18 cellular contexts compared by ENCODE assay signal in genomic region chr6:148846778-148847761, GRCh38.
DNase-seq lines count a peak whose midpoint lies in the region; ATAC-seq and TF ChIP-seq lines count a peak whose summit lies in the region.
"Had no signal": no experiment of that assay in that cellular context is flagged by ENCODE, and none has a peak within 500 bp of the region (broad histone marks: within the 10 kb centered on the region; RNA-seq: fewer than 3 reads in every experiment).

No MANE protein-coding gene starts in this region.

- H3K27me3 ChIP-seq in foreskin keratinocyte, result no peaks in the 10 kb centered on the region
- H3K27me3 ChIP-seq in spleen (replicated peaks in 1 of 7), result no peaks in the 10 kb centered on the region
- H3K27me3 ChIP-seq in CD4-positive, alpha-beta T cell (ENCODE audit: control insufficient read depth, insufficient read depth, low read length), result no peaks in the 10 kb centered on the region
- H3K27me3 ChIP-seq: hepatocyte had no signal

- no peaks in the 10 kb centered on the region for H3K36me3 Mint-ChIP-seq in activated CD4-positive, alpha-beta memory T cell treated with anti-CD3 and anti-CD28 coated beads for 36 hours
- H3K36me3 Mint-ChIP-seq in activated CD4-positive, alpha-beta memory T cell treated with anti-CD3 and anti-CD28 coated beads, Interleukin-2, amount 10 ng/mL, durations not matched to agents 7 days and 5 days (ENCODE audit: low read depth), result no peaks in the 10 kb centered on the region
- H3K36me3 Mint-ChIP-seq in activated B cell treated with CpG ODN at 0.5 μM for 24 hours (ENCODE audit: low read depth), result peaks cover 2% of the 10 kb centered on the region
- H3K36me3 Mint-ChIP-seq in CD4-positive, alpha-beta T cell (ENCODE audit: low read depth), result no peaks in the 10 kb centered on the region
- no peaks in the 10 kb centered on the region for H3K36me3 Mint-ChIP-seq in activated T-helper 1 cell treated with anti-CD3 and anti-CD28 coated beads, Interleukin-12 subunit alpha, Interleukin-12 subunit beta, Interleukin-2, Interleukin-4 antibody, amounts not matched to agents 30 ng/mL and 10 ng/mL and 1 ng/mL, durations not matched to agents 14 hours and 24 hours and 36 hours (ENCODE audit: low read depth)

- H3K27ac ChIP-seq in foreskin keratinocyte (no peak overlapping the region), spleen (peak overlapping the region in 6 of 8 donors; percentile 0 to 64 (median 28))
- H3K27ac ChIP-seq in CD4-positive, alpha-beta T cell (ENCODE audit: low read depth, low read length), result no peak overlapping the region
- H3K27ac ChIP-seq: C4-2B, hepatocyte had no signal

- no peaks in the 10 kb centered on the region for H3K36me3 ChIP-seq in spleen

- WGBS in spleen, 5 donors, result 49 to 74% (median 65%) methylated on average over 4 of the region's 4 CpGs

- peaks cover 24% of the 10 kb centered on the region for H3K4me1 Mint-ChIP-seq in activated CD4-positive, alpha-beta memory T cell treated with anti-CD3 and anti-CD28 coated beads for 36 hours (ENCODE audit: low read depth)
- no peaks in the 10 kb centered on the region for H3K4me1 Mint-ChIP-seq in activated CD4-positive, alpha-beta memory T cell treated with anti-CD3 and anti-CD28 coated beads, Interleukin-2, amount 10 ng/mL, durations not matched to agents 7 days and 5 days
- H3K4me1 Mint-ChIP-seq in activated B cell treated with CpG ODN at 0.5 μM for 24 hours, result peaks cover 53% of the 10 kb centered on the region
- no peaks in the 10 kb centered on the region for H3K4me1 Mint-ChIP-seq in CD4-positive, alpha-beta T cell (ENCODE audit: low read depth)
- no peaks in the 10 kb centered on the region for H3K4me1 Mint-ChIP-seq in activated T-helper 1 cell treated with anti-CD3 and anti-CD28 coated beads, Interleukin-12 subunit alpha, Interleukin-12 subunit beta, Interleukin-2, Interleukin-4 antibody, amounts not matched to agents 30 ng/mL and 10 ng/mL and 1 ng/mL, durations not matched to agents 14 hours and 24 hours and 36 hours (ENCODE audit: low read depth)

- intact Hi-C loops in activated CD4-positive, alpha-beta memory T cell treated with anti-CD3 and anti-CD28 coated beads for 36 hours (cut with micrococcal nuclease), result no loop called here
- intact Hi-C loops in activated B cell treated with CpG ODN at 0.5 μM for 24 hours (cut with micrococcal nuclease), result no loop called here
- intact Hi-C loops in spleen (cut with DNase I; ENCODE audit: low total_unique reads), result no loop called here
- intact Hi-C loops in CD4-positive, alpha-beta T cell (cut with DNase I, micrococcal nuclease), result no loop called here
- intact Hi-C loops in activated T-helper 1 cell treated with anti-CD3 and anti-CD28 coated beads, Interleukin-12 subunit alpha, Interleukin-12 subunit beta, Interleukin-2, Interleukin-4 antibody, amounts not matched to agents 30 ng/mL and 10 ng/mL and 1 ng/mL, durations not matched to agents 14 hours and 24 hours and 36 hours (cut with micrococcal nuclease), result no loop called here

- H3K9me3 Mint-ChIP-seq in activated CD4-positive, alpha-beta memory T cell treated with anti-CD3 and anti-CD28 coated beads for 36 hours, result no peaks in the 10 kb centered on the region
- H3K9me3 Mint-ChIP-seq in activated CD4-positive, alpha-beta memory T cell treated with anti-CD3 and anti-CD28 coated beads, Interleukin-2, amount 10 ng/mL, durations not matched to agents 7 days and 5 days, result no peaks in the 10 kb centered on the region
- no peaks in the 10 kb centered on the region for H3K9me3 Mint-ChIP-seq in activated B cell treated with CpG ODN at 0.5 μM for 24 hours
- H3K9me3 Mint-ChIP-seq in CD4-positive, alpha-beta T cell, result no peaks in the 10 kb centered on the region
- no peaks in the 10 kb centered on the region for H3K9me3 Mint-ChIP-seq in activated T-helper 1 cell treated with anti-CD3 and anti-CD28 coated beads, Interleukin-12 subunit alpha, Interleukin-12 subunit beta, Interleukin-2, Interleukin-4 antibody, amounts not matched to agents 30 ng/mL and 10 ng/mL and 1 ng/mL, durations not matched to agents 14 hours and 24 hours and 36 hours
- H3K9me3 Mint-ChIP-seq: dendritic cell treated with granulocyte-macrophage colony-stimulating factor and Interleukin-4, amounts not matched to agents 40 ng/mL and 50 ng/mL, for 4 days had no signal

- TF ChIP-seq CTCF in activated B cell treated with CpG ODN at 0.5 μM for 24 hours (IDR thresholded peaks at IDR 0.05) (no peak), foreskin keratinocyte (conservative IDR thresholded peaks at IDR 0.05) (no peak), spleen (IDR thresholded peaks at IDR 0.05 in 8 of 11, conservative IDR thresholded peaks at IDR 0.05 in 3 of 11) (no peak)
- TF ChIP-seq CTCF in CD4-positive, alpha-beta T cell (IDR thresholded peaks at IDR 0.05), result no peak

- no peak overlapping the region for H3K27ac Mint-ChIP-seq in activated CD4-positive, alpha-beta memory T cell treated with anti-CD3 and anti-CD28 coated beads for 36 hours
- no peak overlapping the region for H3K27ac Mint-ChIP-seq in activated CD4-positive, alpha-beta memory T cell treated with anti-CD3 and anti-CD28 coated beads, Interleukin-2, amount 10 ng/mL, durations not matched to agents 7 days and 5 days
- H3K27ac Mint-ChIP-seq in activated B cell treated with CpG ODN at 0.5 μM for 24 hours, result peak overlapping the region; percentile 56
- no peak overlapping the region for H3K27ac Mint-ChIP-seq in CD4-positive, alpha-beta T cell
- no peak overlapping the region for H3K27ac Mint-ChIP-seq in activated T-helper 1 cell treated with anti-CD3 and anti-CD28 coated beads, Interleukin-12 subunit alpha, Interleukin-12 subunit beta, Interleukin-2, Interleukin-4 antibody, amounts not matched to agents 30 ng/mL and 10 ng/mL and 1 ng/mL, durations not matched to agents 14 hours and 24 hours and 36 hours
- H3K27ac Mint-ChIP-seq: dendritic cell treated with granulocyte-macrophage colony-stimulating factor and Interleukin-4, amounts not matched to agents 40 ng/mL and 50 ng/mL, for 4 days had no signal

- no peak overlapping the region for H3K4me3 ChIP-seq in spleen
- H3K4me3 ChIP-seq: hepatocyte had no signal

- no peaks in the 10 kb centered on the region for H3K27me3 Mint-ChIP-seq in activated CD4-positive, alpha-beta memory T cell treated with anti-CD3 and anti-CD28 coated beads for 36 hours
- no peaks in the 10 kb centered on the region for H3K27me3 Mint-ChIP-seq in activated CD4-positive, alpha-beta memory T cell treated with anti-CD3 and anti-CD28 coated beads, Interleukin-2, amount 10 ng/mL, durations not matched to agents 7 days and 5 days
- H3K27me3 Mint-ChIP-seq in activated B cell treated with CpG ODN at 0.5 μM for 24 hours, result no peaks in the 10 kb centered on the region
- H3K27me3 Mint-ChIP-seq in CD4-positive, alpha-beta T cell, result no peaks in the 10 kb centered on the region
- H3K27me3 Mint-ChIP-seq in activated T-helper 1 cell treated with anti-CD3 and anti-CD28 coated beads, Interleukin-12 subunit alpha, Interleukin-12 subunit beta, Interleukin-2, Interleukin-4 antibody, amounts not matched to agents 30 ng/mL and 10 ng/mL and 1 ng/mL, durations not matched to agents 14 hours and 24 hours and 36 hours (ENCODE audit: insufficient read depth), result peaks cover 2% of the 10 kb centered on the region
- H3K27me3 Mint-ChIP-seq: dendritic cell treated with granulocyte-macrophage colony-stimulating factor and Interleukin-4, amounts not matched to agents 40 ng/mL and 50 ng/mL, for 4 days had no signal

- ATAC-seq in activated B cell treated with CpG ODN at 0.5 μM for 24 hours (ENCODE audit: low read depth), result peak; percentile 28
- ATAC-seq in foreskin keratinocyte, result peak; percentile 36
- no peak for ATAC-seq in CD4-positive, alpha-beta T cell (ENCODE audit: poor library complexity)
- ATAC-seq in HG03521 (IDR thresholded peaks at IDR 0.05; ENCODE audit: unreplicated experiment), result no peak

- H3K4me1 ChIP-seq in foreskin keratinocyte (no peaks in the 10 kb centered on the region), spleen (peaks cover 0 to 33% (median 20%) of the 10 kb centered on the region in 6 donors)

- no peaks in the 10 kb centered on the region for H3K9me3 ChIP-seq in spleen
- no peaks in the 10 kb centered on the region for H3K9me3 ChIP-seq in CD4-positive, alpha-beta T cell (ENCODE audit: control insufficient read depth, low read length)

- DNase-seq in activated CD4-positive, alpha-beta memory T cell treated with anti-CD3 and anti-CD28 coated beads for 36 hours, result peak; percentile 71
- DNase-seq in activated CD4-positive, alpha-beta memory T cell treated with anti-CD3 and anti-CD28 coated beads, Interleukin-2, amount 10 ng/mL, durations not matched to agents 7 days and 5 days, result no peak
- DNase-seq in activated B cell treated with CpG ODN at 0.5 μM for 24 hours, result no peak
- DNase-seq in foreskin keratinocyte, result no peak
- no peak for DNase-seq in spleen
- DNase-seq in CD4-positive, alpha-beta T cell, result no peak
- no peak for DNase-seq in activated T-helper 1 cell treated with anti-CD3 and anti-CD28 coated beads, Interleukin-12 subunit alpha, Interleukin-12 subunit beta, Interleukin-2, Interleukin-4 antibody, amounts not matched to agents 30 ng/mL and 10 ng/mL and 1 ng/mL, durations not matched to agents 14 hours and 24 hours and 36 hours (ENCODE audit: low spot score)
- DNase-seq: activated naive CD4-positive, alpha-beta T cell; KBM-7; NCI-H2081; NCI-H524; SHP77; small intestine; trophoblast cell had no signal

- CTCF ChIA-PET in activated CD4-positive, alpha-beta memory T cell treated with anti-CD3 and anti-CD28 coated beads for 36 hours (lab: Charles Lee), result no interaction called here
- CTCF ChIA-PET in activated CD4-positive, alpha-beta memory T cell treated with anti-CD3 and anti-CD28 coated beads, Interleukin-2, amount 10 ng/mL, durations not matched to agents 7 days and 5 days (lab: Charles Lee), result no interaction called here
- CTCF ChIA-PET in activated B cell treated with CpG ODN at 0.5 μM for 24 hours (lab: Charles Lee), result no interaction called here
- CTCF ChIA-PET in CD4-positive, alpha-beta T cell (lab: Charles Lee), result no interaction called here

- no peak overlapping the region for H3K4me3 Mint-ChIP-seq in activated CD4-positive, alpha-beta memory T cell treated with anti-CD3 and anti-CD28 coated beads for 36 hours
- H3K4me3 Mint-ChIP-seq in activated CD4-positive, alpha-beta memory T cell treated with anti-CD3 and anti-CD28 coated beads, Interleukin-2, amount 10 ng/mL, durations not matched to agents 7 days and 5 days, result no peak overlapping the region
- no peak overlapping the region for H3K4me3 Mint-ChIP-seq in activated B cell treated with CpG ODN at 0.5 μM for 24 hours
- no peak overlapping the region for H3K4me3 Mint-ChIP-seq in CD4-positive, alpha-beta T cell
- H3K4me3 Mint-ChIP-seq in activated T-helper 1 cell treated with anti-CD3 and anti-CD28 coated beads, Interleukin-12 subunit alpha, Interleukin-12 subunit beta, Interleukin-2, Interleukin-4 antibody, amounts not matched to agents 30 ng/mL and 10 ng/mL and 1 ng/mL, durations not matched to agents 14 hours and 24 hours and 36 hours, result no peak overlapping the region
- H3K4me3 Mint-ChIP-seq: dendritic cell treated with granulocyte-macrophage colony-stimulating factor and Interleukin-4, amounts not matched to agents 40 ng/mL and 50 ng/mL, for 4 days had no signal

- TF ChIP-seq POLR2A in spleen (IDR thresholded peaks at IDR 0.05), result no peak

- POLR2A ChIA-PET in activated CD4-positive, alpha-beta memory T cell treated with anti-CD3 and anti-CD28 coated beads for 36 hours (lab: Charles Lee), result interaction anchor here (1.1 kb wide), 1 partner anchor 21 kb away, joined by 4 read pairs; no protein-coding TSS in a partner anchor
- POLR2A ChIA-PET in activated CD4-positive, alpha-beta memory T cell treated with anti-CD3 and anti-CD28 coated beads, Interleukin-2, amount 10 ng/mL, durations not matched to agents 7 days and 5 days (lab: Charles Lee), result no interaction called here
- POLR2A ChIA-PET in activated B cell treated with CpG ODN at 0.5 μM for 24 hours (lab: Charles Lee), result interaction anchor here (0.6 to 0.8 kb wide), 2 partner anchors 8 to 46 kb away, joined by 3 to 4 read pairs; no protein-coding TSS in a partner anchor
- POLR2A ChIA-PET in CD4-positive, alpha-beta T cell (lab: Charles Lee), result no interaction called here

Comparison
In these comparisons a context has a peak if more than half of its experiments do, and no peak if none do; other contexts are left out.
1. POLR2A ChIA-PET loops: an anchor here in activated CD4-positive, alpha-beta memory T cell treated with anti-CD3 and anti-CD28 coated beads for 36 hours (1.1 kb wide) and activated B cell treated with CpG ODN at 0.5 μM for 24 hours (0.6 to 0.8 kb wide); none called in activated CD4-positive, alpha-beta memory T cell treated with anti-CD3 and anti-CD28 coated beads, Interleukin-2, amount 10 ng/mL, durations not matched to agents 7 days and 5 days and CD4-positive, alpha-beta T cell.
2. ATAC-seq: peak in activated B cell treated with CpG ODN at 0.5 μM for 24 hours (single experiment) and foreskin keratinocyte (single experiment); none in CD4-positive, alpha-beta T cell (single experiment) and HG03521 (single experiment).
3. H3K27ac ChIP-seq: peak in spleen (6 of 8); none in foreskin keratinocyte (single experiment) and CD4-positive, alpha-beta T cell (single experiment).